ENCODE assay signal across 21 cellular contexts in the genomic region with DNA sequence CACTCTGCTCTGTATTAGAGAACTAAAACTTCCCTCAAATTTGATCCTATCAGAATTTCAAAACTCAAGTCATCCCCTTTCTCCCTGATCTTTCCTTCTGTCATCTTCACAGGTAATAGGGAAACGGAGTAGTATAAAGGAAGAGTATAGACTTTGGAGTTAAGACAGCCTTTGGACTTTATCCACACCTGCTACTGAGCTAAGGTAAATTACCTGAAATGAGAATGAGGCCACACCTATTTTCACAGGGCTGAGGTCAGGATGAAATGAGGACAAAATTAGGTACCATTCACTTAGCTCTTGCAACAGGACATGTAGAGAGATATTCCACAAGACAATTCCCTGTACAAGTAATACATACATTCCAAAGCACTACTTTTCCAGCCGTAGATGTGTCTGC.
DNase-seq lines count a peak whose midpoint lies in the region; ATAC-seq, FAIRE-seq and TF ChIP-seq lines count a peak whose summit lies in the region.
"Had no signal": no experiment of that assay in that cellular context is flagged by ENCODE, and none has a peak within 500 bp of the region (broad histone marks: within the 10 kb centered on the region; RNA-seq: fewer than 3 reads in every experiment).

No MANE protein-coding gene starts in this region.

- no peak for DNase-seq in CD4-positive, alpha-beta T cell
- no peak for DNase-seq in T-helper 17 cell
- no peak for DNase-seq in left colon
- peak; percentile 95 for DNase-seq in small intestine
- no peak for DNase-seq in HuH-7.5 (ENCODE audit: low spot score)
- no peak for DNase-seq in MV-4-11 (lab: John Stamatoyannopoulos, UW)
- DNase-seq: BE2C, COR-L47, DMS79, IMR-90, NCI-H1694, NCI-H2081 treated with DMSO at 0.1 percent for 48 hours, NCI-H2171 treated with DMSO at 0.1 percent for 48 hours, NCI-H510A, PC-9, RPMI8226, SHP77 had no signal

- no peaks in the 10 kb centered on the region for H3K27me3 Mint-ChIP-seq in CD4-positive, alpha-beta T cell
- no peaks in the 10 kb centered on the region for H3K27me3 Mint-ChIP-seq in T-helper 17 cell

- H3K9me3 ChIP-seq in CD4-positive, alpha-beta T cell (ENCODE audit: control insufficient read depth, low read length): no peaks in the 10 kb centered on the region
- H3K9me3 ChIP-seq in T-helper 17 cell (ENCODE audit: control insufficient read depth, low read length, poor library complexity, severe bottlenecking) (no peaks in the 10 kb centered on the region), small intestine (ENCODE audit: control insufficient read depth, low read depth) (no peaks in the 10 kb centered on the region)
- H3K9me3 ChIP-seq: BE2C had no signal

- H3K4me1 ChIP-seq in small intestine (ENCODE audit: control insufficient read depth in 2 of 2, insufficient read depth in 1 of 2, low read depth in 1 of 2, low read length in 1 of 2): peaks cover 20 to 32% of the 10 kb centered on the region in 2 donors

- peak overlapping the region; percentile 48 for H3K27ac Mint-ChIP-seq in CD4-positive, alpha-beta T cell
- peak overlapping the region; percentile 27 for H3K27ac Mint-ChIP-seq in T-helper 17 cell

- ATAC-seq in CD4-positive, alpha-beta T cell (ENCODE audit: poor library complexity): no peak
- ATAC-seq in T-helper 17 cell (no peak), left colon (peak; percentile 98), GM21447 (IDR thresholded peaks at IDR 0.05; ENCODE audit: unreplicated experiment) (no peak)

- no peaks in the 10 kb centered on the region for H3K9me3 Mint-ChIP-seq in CD4-positive, alpha-beta T cell

- intact Hi-C loops in CD4-positive, alpha-beta T cell (cut with DNase I, micrococcal nuclease): no loop called here
- intact Hi-C loops in left colon (cut with DNase I, micrococcal nuclease): no loop called here

- WGBS in small intestine, 3 donors: 12 to 69% (median 54%) methylated on average over 2 of the region's 2 CpGs

- POLR2A ChIA-PET in CD4-positive, alpha-beta T cell (lab: Charles Lee): no interaction called here

- H3K4me3 ChIP-seq in small intestine (ENCODE audit: low read depth in 1 of 2, low read length in 2 of 2): no peak overlapping the region
- H3K4me3 ChIP-seq: PC-9 had no signal

- FAIRE-seq in small intestine (lab: Jason Lieb, UNC): peak; percentile 23
- FAIRE-seq: H1, HTR-8/SVneo had no signal

- CTCF ChIA-PET in CD4-positive, alpha-beta T cell (lab: Charles Lee): no interaction called here

- TF ChIP-seq CTCF in CD4-positive, alpha-beta T cell (IDR thresholded peaks at IDR 0.05): no peak

- H3K4me1 Mint-ChIP-seq in CD4-positive, alpha-beta T cell (ENCODE audit: low read depth): peaks cover 91% of the 10 kb centered on the region
- H3K4me1 Mint-ChIP-seq in T-helper 17 cell: peaks cover 65% of the 10 kb centered on the region

- H3K36me3 Mint-ChIP-seq in CD4-positive, alpha-beta T cell (ENCODE audit: low read depth): no peaks in the 10 kb centered on the region
- no peaks in the 10 kb centered on the region for H3K36me3 Mint-ChIP-seq in T-helper 17 cell (ENCODE audit: low read depth)

- H3K36me3 ChIP-seq in small intestine (ENCODE audit: control insufficient read depth in 2 of 2, insufficient read depth in 2 of 2, low read length in 2 of 2): no peaks in the 10 kb centered on the region
- H3K36me3 ChIP-seq: BE2C had no signal

- no peak overlapping the region for H3K4me3 Mint-ChIP-seq in CD4-positive, alpha-beta T cell
- H3K4me3 Mint-ChIP-seq in T-helper 17 cell: no peak overlapping the region

- H3K27ac ChIP-seq in CD4-positive, alpha-beta T cell (ENCODE audit: low read depth, low read length): no peak overlapping the region
- H3K27ac ChIP-seq in small intestine (ENCODE audit: low read depth in 1 of 2, low read length in 1 of 2): peak overlapping the region in 1 of 2 donors; percentile 48
- H3K27ac ChIP-seq: KMS-11, PC-9 had no signal

- no peaks in the 10 kb centered on the region for H3K27me3 ChIP-seq in CD4-positive, alpha-beta T cell (ENCODE audit: control insufficient read depth, insufficient read depth, low read length)
- H3K27me3 ChIP-seq in small intestine (ENCODE audit: control insufficient read depth in 2 of 2, insufficient read depth in 2 of 2, low read length in 2 of 2): no peaks in the 10 kb centered on the region
- H3K27me3 ChIP-seq: BE2C had no signal
